Comparison of ENCODE assay signal across 18 cellular contexts in the genomic region with DNA sequence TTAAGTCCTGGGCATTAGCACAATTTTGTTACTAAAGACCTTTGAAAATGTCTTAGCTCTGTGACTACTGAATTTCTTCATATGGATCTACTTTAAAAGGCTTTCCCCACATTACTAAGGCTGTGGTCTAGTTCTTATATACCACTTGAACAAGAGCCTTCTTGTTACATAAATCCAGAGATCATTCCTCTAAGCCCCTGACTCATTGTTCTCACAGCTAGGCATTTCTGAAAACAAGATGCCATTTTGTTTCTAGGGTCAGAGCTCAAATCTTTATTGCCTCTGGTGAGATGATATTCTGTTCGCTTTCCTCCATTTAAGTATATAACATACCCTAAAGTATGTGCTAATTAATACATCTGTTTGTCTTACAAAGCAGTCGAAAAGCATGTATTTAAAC. TPM values are rescaled to one million over a fixed set of nuclear protein-coding genes. Genes with fewer than 3 reads are reported as not detected.
DNase-seq lines count a peak whose midpoint lies in the region; ATAC-seq and TF ChIP-seq lines count a peak whose summit lies in the region.
"Had no signal": no experiment of that assay in that cellular context is flagged by ENCODE, and none has a peak within 500 bp of the region (broad histone marks: within the 10 kb centered on the region; RNA-seq: fewer than 3 reads in every experiment).

No MANE protein-coding gene starts in this region.

- TF ChIP-seq POLR2A in breast epithelium (IDR thresholded peaks at IDR 0.05): no peak

- no peak overlapping the region for H3K27ac ChIP-seq in mammary epithelial cell (ENCODE audit: insufficient read depth, low read depth, low read length)
- H3K27ac ChIP-seq in breast epithelium: no peak overlapping the region
- H3K27ac ChIP-seq in foreskin keratinocyte: no peak overlapping the region
- no peak overlapping the region for H3K27ac ChIP-seq in GM23248

- 85% methylated on average over 2 of the region's 2 CpGs for WGBS in mammary epithelial cell (ENCODE audit: low coverage, missing lambda C conversion rate)
- WGBS in GM23248 (ENCODE audit: low coverage in 1 of 2, low lambda C conversion rate in 2 of 2, missing lambda C conversion rate in 2 of 2), 2 experiments: 83 to 85% methylated on average over 2 of the region's 2 CpGs

- H3K36me3 ChIP-seq in mammary epithelial cell (ENCODE audit: insufficient read depth, low read length) (no peaks in the 10 kb centered on the region), breast epithelium (no peaks in the 10 kb centered on the region), GM23248 (ENCODE audit: low read depth) (no peaks in the 10 kb centered on the region)
- H3K36me3 ChIP-seq: MG63 had no signal

- peaks cover 4% of the 10 kb centered on the region; the same call in 1 of the 2 replicates for H3F3A ChIP-seq in GM23248 (ENCODE audit: insufficient read depth)

- H3K9me3 ChIP-seq in mammary epithelial cell (replicated peaks; ENCODE audit: insufficient read depth, low read length): no peaks in the 10 kb centered on the region
- H3K9me3 ChIP-seq in breast epithelium: no peaks in the 10 kb centered on the region
- no peaks in the 10 kb centered on the region for H3K9me3 ChIP-seq in GM23248 (ENCODE audit: low read depth)
- H3K9me3 ChIP-seq: MG63 had no signal

- H2AFZ ChIP-seq in mammary epithelial cell (ENCODE audit: low read depth, low read length): no peak overlapping the region
- no peak overlapping the region for H2AFZ ChIP-seq in GM23248

- H3K27me3 Mint-ChIP-seq in activated T-helper 17 cell treated with anti-CD3 and anti-CD28 coated beads, Interleukin-2, amount 50 U/mL, for 72 hours: no peaks in the 10 kb centered on the region
- peaks cover 18% of the 10 kb centered on the region for H3K27me3 Mint-ChIP-seq in stimulated activated memory B cell treated with anti-CD40 and anti-IgM and Interleukin-4, amounts not matched to agents 10 μg/mL and 1 μg/mL and 100 μg/mL, for 72 hours
- H3K27me3 Mint-ChIP-seq in T-cell (no peaks in the 10 kb centered on the region), natural killer cell (ENCODE audit: low read depth in 2 of 2) (peaks cover 5 to 8% of the 10 kb centered on the region in 2 donors)
- H3K27me3 Mint-ChIP-seq: effector memory CD8-positive, alpha-beta T cell had no signal

- H3K27me3 ChIP-seq in mammary epithelial cell (ENCODE audit: insufficient read depth, low read length): no peaks in the 10 kb centered on the region
- no peaks in the 10 kb centered on the region for H3K27me3 ChIP-seq in breast epithelium
- no peaks in the 10 kb centered on the region for H3K27me3 ChIP-seq in foreskin keratinocyte
- no peaks in the 10 kb centered on the region for H3K27me3 ChIP-seq in GM23248 (replicated peaks; ENCODE audit: insufficient read depth)
- H3K27me3 ChIP-seq: MG63 had no signal

- no peak overlapping the region for H3K9ac ChIP-seq in mammary epithelial cell (ENCODE audit: insufficient read depth, low read length)
- no peak overlapping the region for H3K9ac ChIP-seq in GM23248

- no peak overlapping the region for H3K4me3 ChIP-seq in mammary epithelial cell (replicated peaks in 1 of 3; ENCODE audit: insufficient read depth in 1 of 3, low read depth in 2 of 3, low read length in 3 of 3)
- no peak overlapping the region for H3K4me3 ChIP-seq in breast epithelium
- H3K4me3 ChIP-seq in GM23248: no peak overlapping the region
- H3K4me3 ChIP-seq: MG63 had no signal

- H3K36me3 Mint-ChIP-seq in activated T-helper 17 cell treated with anti-CD3 and anti-CD28 coated beads, Interleukin-2, amount 50 U/mL, for 72 hours (ENCODE audit: low read depth): no peaks in the 10 kb centered on the region
- H3K36me3 Mint-ChIP-seq in stimulated activated memory B cell treated with anti-CD40 and anti-IgM and Interleukin-4, amounts not matched to agents 10 μg/mL and 1 μg/mL and 100 μg/mL, for 72 hours: no peaks in the 10 kb centered on the region
- H3K36me3 Mint-ChIP-seq in T-cell (no peaks in the 10 kb centered on the region), natural killer cell (no peaks in the 10 kb centered on the region)
- H3K36me3 Mint-ChIP-seq: IgD-negative memory B cell had no signal

- peak; percentile 67 for ATAC-seq in activated T-helper 17 cell treated with anti-CD3 and anti-CD28 coated beads, Interleukin-2, amount 50 U/mL, for 72 hours (replicated peaks)
- peak; percentile 29 for ATAC-seq in foreskin keratinocyte
- no peak for ATAC-seq in stimulated activated memory B cell treated with anti-CD40 and anti-IgM and Interleukin-4, amounts not matched to agents 10 μg/mL and 1 μg/mL and 100 μg/mL, for 72 hours
- ATAC-seq in T-cell (replicated peaks in 1 of 4): no peak
- no peak for ATAC-seq in natural killer cell
- ATAC-seq: effector memory CD8-positive, alpha-beta T cell had no signal

- peak overlapping the region; percentile 49 for H3K4me3 Mint-ChIP-seq in activated T-helper 17 cell treated with anti-CD3 and anti-CD28 coated beads, Interleukin-2, amount 50 U/mL, for 72 hours
- H3K4me3 Mint-ChIP-seq in stimulated activated memory B cell treated with anti-CD40 and anti-IgM and Interleukin-4, amounts not matched to agents 10 μg/mL and 1 μg/mL and 100 μg/mL, for 72 hours: peak overlapping the region; percentile 23
- H3K4me3 Mint-ChIP-seq in T-cell (no peak overlapping the region), natural killer cell (no peak overlapping the region)
- H3K4me3 Mint-ChIP-seq: effector memory CD8-positive, alpha-beta T cell; H9; nephron progenitor cell had no signal

- H3K9me3 Mint-ChIP-seq in activated T-helper 17 cell treated with anti-CD3 and anti-CD28 coated beads, Interleukin-2, amount 50 U/mL, for 72 hours: no peaks in the 10 kb centered on the region
- H3K9me3 Mint-ChIP-seq in stimulated activated memory B cell treated with anti-CD40 and anti-IgM and Interleukin-4, amounts not matched to agents 10 μg/mL and 1 μg/mL and 100 μg/mL, for 72 hours: no peaks in the 10 kb centered on the region
- H3K9me3 Mint-ChIP-seq in T-cell (no peaks in the 10 kb centered on the region), natural killer cell (no peaks in the 10 kb centered on the region)
- H3K9me3 Mint-ChIP-seq: effector memory CD8-positive, alpha-beta T cell; H9; nephron progenitor cell had no signal

- no peak for TF ChIP-seq CTCF in mammary epithelial cell (conservative IDR thresholded peaks at IDR 0.05 in 1 of 2, IDR thresholded peaks at IDR 0.05 in 1 of 2; ENCODE audit: extremely low read depth in 1 of 2, insufficient read depth in 1 of 2, low read depth in 1 of 2, low read length in 2 of 2)
- TF ChIP-seq CTCF in breast epithelium (IDR thresholded peaks at IDR 0.05): no peak
- no peak for TF ChIP-seq CTCF in foreskin keratinocyte (conservative IDR thresholded peaks at IDR 0.05)
- TF ChIP-seq CTCF in natural killer cell (IDR thresholded peaks at IDR 0.05): no peak

- peak overlapping the region; percentile 91 for H3K27ac Mint-ChIP-seq in activated T-helper 17 cell treated with anti-CD3 and anti-CD28 coated beads, Interleukin-2, amount 50 U/mL, for 72 hours
- H3K27ac Mint-ChIP-seq in stimulated activated memory B cell treated with anti-CD40 and anti-IgM and Interleukin-4, amounts not matched to agents 10 μg/mL and 1 μg/mL and 100 μg/mL, for 72 hours: peak overlapping the region; percentile 71
- H3K27ac Mint-ChIP-seq in T-cell: no peak overlapping the region
- no peak overlapping the region for H3K27ac Mint-ChIP-seq in natural killer cell
- H3K27ac Mint-ChIP-seq: effector memory CD8-positive, alpha-beta T cell; H9; nephron progenitor cell had no signal

- BruUV-seq in mammary epithelial cell (replicated peaks; lab: Mats Ljungman, UMichigan): no TSS peak

- CTCF ChIA-PET in mammary epithelial cell (lab: Charles Lee; ENCODE audit: low non-redundant PET): no interaction called here
- CTCF ChIA-PET in T-cell (lab: Charles Lee): no interaction called here

- intact Hi-C loops in mammary epithelial cell (cut with micrococcal nuclease): no loop called here
- intact Hi-C loops in breast epithelium (cut with DNase I; ENCODE audit: low total_unique reads): no loop called here
- intact Hi-C loops in natural killer cell (cut with micrococcal nuclease): no loop called here

- dilution Hi-C loops in mammary epithelial cell (cut with HindIII; ENCODE audit: low sequenced_read_pairs): no loop called here

- DNase-seq in mammary epithelial cell (peak; percentile 53), breast epithelium (ENCODE audit: low spot score in 2 of 2) (no peak), foreskin keratinocyte (peak; percentile 30 to 47), T-cell (no peak), natural killer cell (no peak), GM23248 (no peak)
- DNase-seq: effector memory CD8-positive, alpha-beta T cell; H9; mesendoderm; MG63; NCI-H146; NCI-H345; nephron progenitor cell; NK-92 treated with Interleukin-12 subunit alpha and Interleukin-12 subunit beta, amount 100 ng/mL, for 24 hours; RPMI8226 had no signal

- H3K4me2 ChIP-seq in mammary epithelial cell (ENCODE audit: insufficient read depth, low read depth, low read length) (no peak overlapping the region), GM23248 (ENCODE audit: unreplicated experiment) (no peak overlapping the region)

- H3K9me2 ChIP-seq in GM23248 (ENCODE audit: insufficient read depth): no peaks in the 10 kb centered on the region

- H4K20me1 ChIP-seq in mammary epithelial cell (ENCODE audit: insufficient read depth, low read length) (no peaks in the 10 kb centered on the region), GM23248 (ENCODE audit: insufficient read depth) (no peaks in the 10 kb centered on the region)

- in situ Hi-C loops in mammary epithelial cell (cut with MboI; ENCODE audit: low sequenced_read_pairs in 2 of 2) (no loop called here), GM23248 (cut with MboI) (no loop called here)

- peaks cover 17% of the 10 kb centered on the region for H3K4me1 Mint-ChIP-seq in activated T-helper 17 cell treated with anti-CD3 and anti-CD28 coated beads, Interleukin-2, amount 50 U/mL, for 72 hours
- H3K4me1 Mint-ChIP-seq in stimulated activated memory B cell treated with anti-CD40 and anti-IgM and Interleukin-4, amounts not matched to agents 10 μg/mL and 1 μg/mL and 100 μg/mL, for 72 hours: peaks cover 24% of the 10 kb centered on the region
- H3K4me1 Mint-ChIP-seq in T-cell (peaks cover 0 to 6% (median 3%) of the 10 kb centered on the region in 3 donors), natural killer cell (no peaks in the 10 kb centered on the region)

- POLR2A ChIA-PET in T-cell (lab: Charles Lee): no interaction called here

- no peaks in the 10 kb centered on the region for H3K79me2 ChIP-seq in mammary epithelial cell (ENCODE audit: insufficient read depth, low read length)
- no peaks in the 10 kb centered on the region for H3K79me2 ChIP-seq in GM23248 (ENCODE audit: insufficient read depth)

- H3K4me1 ChIP-seq in mammary epithelial cell (ENCODE audit: insufficient read depth, low read length): no peaks in the 10 kb centered on the region
- no peaks in the 10 kb centered on the region for H3K4me1 ChIP-seq in breast epithelium
- H3K4me1 ChIP-seq in foreskin keratinocyte: peaks cover 6% of the 10 kb centered on the region
- peaks cover 12% of the 10 kb centered on the region; the same call in 1 of the 2 replicates for H3K4me1 ChIP-seq in GM23248 (ENCODE audit: insufficient read depth)

RNA-seq across cellular contexts. Expression of a gene that starts 29.8 kb away (rescaled TPM):
- total RNA-seq in mammary epithelial cell: 100 to 1,000 TPM in 1 of 2 donors, 10 to 100 TPM in 1; 66.8 to 109 TPM
- polyA plus RNA-seq in mammary epithelial cell: 19.1 TPM
- polyA minus RNA-seq in mammary epithelial cell: 149 TPM
- total RNA-seq in breast epithelium: 100 to 1,000 TPM; 135 to 183 (median 147) TPM
- 10 to 100 TPM; 46.6 to 92.4 TPM for total RNA-seq in activated T-helper 17 cell treated with anti-CD3 and anti-CD28 coated beads, Interleukin-2, amount 50 U/mL, for 72 hours
- 23.0 and 27.5 TPM in 2 replicates for total RNA-seq in foreskin keratinocyte
- polyA plus RNA-seq in foreskin keratinocyte: 2.2 and 2.8 TPM in 2 replicates
- 10 to 100 TPM; 23.8 to 82.6 (median 39.3) TPM for total RNA-seq in T-cell
- total RNA-seq in natural killer cell: 100 to 1,000 TPM; 137 to 163 (median 149) TPM
- 42.8 and 47.8 TPM in 2 replicates for total RNA-seq in GM23248 (2014; rRNA removed; shearing (Covaris generic))
- polyA plus RNA-seq in GM23248 (2016; fragmentation: Nextera tagmentation; extraction: Ambion mirVana): 53.0 and 61.7 TPM in 2 replicates

Comparison
In these comparisons a context has a peak if more than half of its experiments do, and no peak if none do; other contexts are left out.
1. DNase-seq: peak in mammary epithelial cell (single experiment) and foreskin keratinocyte (2 of 2); none in breast epithelium (0 of 2), T-cell (0 of 34), natural killer cell (single experiment) and GM23248 (single experiment).
2. ATAC-seq: peak in activated T-helper 17 cell treated with anti-CD3 and anti-CD28 coated beads, Interleukin-2, amount 50 U/mL, for 72 hours (single experiment) and foreskin keratinocyte (single experiment); none in stimulated activated memory B cell treated with anti-CD40 and anti-IgM and Interleukin-4, amounts not matched to agents 10 μg/mL and 1 μg/mL and 100 μg/mL, for 72 hours (single experiment), T-cell (0 of 4) and natural killer cell (0 of 3).
3. H3K27ac Mint-ChIP-seq: peak in activated T-helper 17 cell treated with anti-CD3 and anti-CD28 coated beads, Interleukin-2, amount 50 U/mL, for 72 hours (single experiment) and stimulated activated memory B cell treated with anti-CD40 and anti-IgM and Interleukin-4, amounts not matched to agents 10 μg/mL and 1 μg/mL and 100 μg/mL, for 72 hours (single experiment); none in T-cell (0 of 2) and natural killer cell (0 of 2).
4. H3K4me3 Mint-ChIP-seq: peak in activated T-helper 17 cell treated with anti-CD3 and anti-CD28 coated beads, Interleukin-2, amount 50 U/mL, for 72 hours (single experiment) and stimulated activated memory B cell treated with anti-CD40 and anti-IgM and Interleukin-4, amounts not matched to agents 10 μg/mL and 1 μg/mL and 100 μg/mL, for 72 hours (single experiment); none in T-cell (0 of 3) and natural killer cell (single experiment).